ENCODE assay signal across 14 cellular contexts in genomic region chr15:101028321-101028720, GRCh38.
"Had no signal": no experiment of that assay in that cellular context is flagged by ENCODE, and none has a peak within 500 bp of the region (broad histone marks: within the 10 kb centered on the region; RNA-seq: fewer than 3 reads in every experiment).

No MANE protein-coding gene starts in this region.

- DNase-seq: activated CD4-positive, alpha-beta T cell treated with anti-CD3 and anti-CD28 coated beads, Interleukin-2, amount 10 ng/mL, durations not matched to agents 24 days and 14 days; activated naive CD4-positive, alpha-beta T cell treated with Interleukin-2 at 50 U/mL for 16 hours; activated T-cell treated with anti-CD3 and anti-CD28 coated beads, Interleukin-2, amount 50 U/mL, for 72 hours; caudate nucleus; erythroblast; hypothalamus; lower lobe of right lung; stimulated activated CD4-positive, alpha-beta T cell treated with anti-CD3 and anti-CD28 coated beads, Interleukin-1b, Interleukin-23, amount 100 ng/mL, for 48 hours; stimulated activated naive CD4-positive, alpha-beta T cell; T1000 had no signal

- H3K27ac ChIP-seq: lower lobe of right lung, right atrium auricular region, SK-N-MC had no signal

- H3K27ac Mint-ChIP-seq: activated CD4-positive, alpha-beta T cell treated with anti-CD3 and anti-CD28 coated beads, Interleukin-2, amount 10 ng/mL, durations not matched to agents 24 days and 14 days; activated T-cell treated with anti-CD3 and anti-CD28 coated beads, Interleukin-2, amount 50 U/mL, for 72 hours; naive thymus-derived CD8-positive, alpha-beta T cell; T-cell had no signal

- H3K4me1 Mint-ChIP-seq: activated CD4-positive, alpha-beta T cell treated with anti-CD3 and anti-CD28 coated beads, Interleukin-2, amount 10 ng/mL, durations not matched to agents 24 days and 14 days; naive thymus-derived CD8-positive, alpha-beta T cell; T-cell had no signal

- H3K9me3 ChIP-seq: lower lobe of right lung, right atrium auricular region had no signal

- H3K4me3 ChIP-seq: lower lobe of right lung, right atrium auricular region, SK-N-MC had no signal

- H3K36me3 Mint-ChIP-seq: naive thymus-derived CD8-positive, alpha-beta T cell; T-cell had no signal

- H3K4me3 Mint-ChIP-seq: activated CD4-positive, alpha-beta T cell treated with anti-CD3 and anti-CD28 coated beads, Interleukin-2, amount 10 ng/mL, durations not matched to agents 24 days and 14 days; activated T-cell treated with anti-CD3 and anti-CD28 coated beads, Interleukin-2, amount 50 U/mL, for 72 hours; naive thymus-derived CD8-positive, alpha-beta T cell; T-cell had no signal

- H3K36me3 ChIP-seq: right atrium auricular region had no signal

- H3K9me3 Mint-ChIP-seq: activated CD4-positive, alpha-beta T cell treated with anti-CD3 and anti-CD28 coated beads, Interleukin-2, amount 10 ng/mL, durations not matched to agents 24 days and 14 days; activated T-cell treated with anti-CD3 and anti-CD28 coated beads, Interleukin-2, amount 50 U/mL, for 72 hours; naive thymus-derived CD8-positive, alpha-beta T cell; T-cell had no signal

- H3K27me3 ChIP-seq: right atrium auricular region had no signal
